ENCODE assay signal across 8 cellular contexts in the genomic region with DNA sequence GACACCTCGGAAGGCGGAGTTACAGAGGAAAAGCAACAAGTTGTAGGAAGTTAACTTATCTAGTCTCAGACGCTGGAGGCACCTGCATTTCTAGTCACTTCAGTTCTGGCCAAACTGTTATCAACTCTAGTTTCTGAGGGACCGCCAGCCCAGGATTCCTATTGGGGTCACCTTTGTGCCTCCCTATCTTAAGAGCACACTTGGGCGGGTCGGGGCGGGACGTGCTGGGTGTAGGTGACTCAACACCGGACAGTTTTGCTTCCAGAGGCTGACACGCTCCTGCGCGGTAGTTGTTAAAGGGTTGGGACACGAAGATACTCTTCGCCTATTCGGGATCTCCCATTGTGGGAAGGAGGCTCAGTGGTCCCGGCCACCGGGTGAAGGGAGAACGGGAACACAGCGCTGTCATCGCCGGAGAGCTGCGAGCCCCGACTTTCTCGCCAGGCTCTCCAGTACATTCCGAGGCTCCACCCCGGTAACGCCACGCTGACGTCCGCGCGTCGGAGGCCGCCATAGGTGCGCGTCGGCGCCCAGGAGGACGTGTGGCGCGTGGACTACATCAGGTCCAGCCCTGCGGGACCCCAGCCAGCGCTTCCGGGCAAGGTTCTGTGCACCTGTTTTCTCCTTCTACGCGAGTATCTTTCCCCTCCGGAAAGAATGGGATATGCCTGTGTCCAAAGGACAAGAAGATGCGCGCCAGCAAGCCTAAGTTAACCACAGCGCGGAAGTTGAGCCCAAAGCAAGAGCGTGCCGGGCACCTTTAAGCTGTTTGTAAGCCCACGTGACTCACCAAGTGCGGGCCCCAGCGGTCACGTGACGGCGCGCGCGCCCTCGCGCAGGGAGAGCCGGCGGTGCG. TPM values are rescaled to one million over a fixed set of nuclear protein-coding genes. Genes with fewer than 3 reads are reported as not detected.
A peak's percentile ranks its signal among the peaks of the same experiment; 100 is the strongest.
DNase-seq lines count a peak whose midpoint lies in the region; ATAC-seq, FAIRE-seq and TF ChIP-seq lines count a peak whose summit lies in the region.

Gene KDM4C, plus strand, starts transcription at position 842 of the 856 bp plus-strand sequence. CDS start 35,016 bp downstream, outside the sequence.

- ATAC-seq in GM19023 (IDR thresholded peaks at IDR 0.05; ENCODE audit: unreplicated experiment) (peak; percentile 85), HG03196 (IDR thresholded peaks at IDR 0.05; ENCODE audit: unreplicated experiment) (peak; percentile 80)

- no peaks in the 10 kb centered on the region for H4K20me1 ChIP-seq in keratinocyte (ENCODE audit: control insufficient read depth, extremely low read depth, insufficient read depth, low read length)

- TF ChIP-seq CTCF in AG09309 (IDR thresholded peaks at IDR 0.05; ENCODE audit: control insufficient read depth, insufficient read depth, low read depth, low read length, missing control alignments), result no peak
- no peak for TF ChIP-seq CTCF in keratinocyte (optimal IDR thresholded peaks at IDR 0.05 in 1 of 3, IDR thresholded peaks at IDR 0.05 in 1 of 3, conservative IDR thresholded peaks at IDR 0.05 in 1 of 3; ENCODE audit: extremely low read depth in 1 of 3, insufficient read depth in 2 of 3, low read length in 3 of 3)

- peaks cover 32% of the 10 kb centered on the region for H3K79me2 ChIP-seq in keratinocyte (ENCODE audit: control insufficient read depth, insufficient read depth, low read length)

- peak within 1 kb of the TSS; percentile 88 for H3K27ac ChIP-seq in keratinocyte (ENCODE audit: control insufficient read depth, insufficient read depth, low read length)

- dilution Hi-C loops in keratinocyte (cut with MboI; ENCODE audit: extremely low pct_ligation_motif_present, low sequenced_read_pairs), result no loop called here

- no peaks in the 10 kb centered on the region for H3K9me1 ChIP-seq in keratinocyte (ENCODE audit: control insufficient read depth, extremely low read depth, insufficient read depth, low read length)

- H3K4me2 ChIP-seq in keratinocyte (ENCODE audit: control insufficient read depth, extremely low read depth, insufficient read depth, low read depth, low read length), result peak within 1 kb of the TSS; percentile 67

- FAIRE-seq in keratinocyte (lab: Jason Lieb, UNC), result peak; percentile 67

- peak within 1 kb of the TSS; percentile 98 for H3K9ac ChIP-seq in keratinocyte (ENCODE audit: control insufficient read depth, extremely low read depth, insufficient read depth, low read length)

- DNase-seq in AG09309 (ENCODE audit: low read depth), result peak; percentile 71
- peak; percentile 91 for DNase-seq in NCI-H345 treated with DMSO at 0.1 percent for 48 hours (lab: John Stamatoyannopoulos, UW; ENCODE audit: unreplicated experiment)
- peak; percentile 91 for DNase-seq in activated CD4-positive, alpha-beta T cell treated with anti-CD3 and anti-CD28 coated beads for 1 hour
- peak; percentile 59 to 69 for DNase-seq in cerebellar nuclear complex (lab: John Stamatoyannopoulos, UW)
- DNase-seq in keratinocyte (ENCODE audit: low read depth, low spot score), result peak; percentile 54
- DNase-seq in stimulated activated CD4-positive, alpha-beta T cell treated with anti-CD3 and anti-CD28 coated beads, Interleukin-12 subunit alpha, Interleukin-12 subunit beta, amount 100 ng/mL, for 48 hours (ENCODE audit: low read depth in 2 of 3, low spot score in 1 of 3), result peak; percentile 77 to 87 (median 86)

- no peaks in the 10 kb centered on the region for H3K9me3 ChIP-seq in keratinocyte (ENCODE audit: control insufficient read depth, low read depth, low read length)

- H3K4me3 ChIP-seq in AG09309 (ENCODE audit: control insufficient read depth, low read depth, low read length), result peak within 1 kb of the TSS; percentile 87
- peak within 1 kb of the TSS; percentile 86 to 94 (median 92) for H3K4me3 ChIP-seq in keratinocyte (ENCODE audit: control insufficient read depth in 2 of 3, extremely low read depth in 1 of 3, insufficient read depth in 2 of 3, low read depth in 1 of 3, low read length in 3 of 3)

- H3K27me3 ChIP-seq in keratinocyte (ENCODE audit: control insufficient read depth, extremely low read depth, insufficient read depth, low read length), result no peaks in the 10 kb centered on the region

- H3K4me1 ChIP-seq in keratinocyte (ENCODE audit: control insufficient read depth, extremely low read depth, insufficient read depth, low read length), result peaks cover 6% of the 10 kb centered on the region

- no peaks in the 10 kb centered on the region for H3K36me3 ChIP-seq in keratinocyte (ENCODE audit: control insufficient read depth in 2 of 2, extremely low read depth in 1 of 2, insufficient read depth in 2 of 2, low read length in 2 of 2)

- H2AFZ ChIP-seq in keratinocyte (ENCODE audit: control insufficient read depth, low read length), result peak within 1 kb of the TSS; percentile 99

RNA-seq across cellular contexts. Expression of gene KDM4C, which starts in this region (rescaled TPM):
- 12.2 to 17.2 TPM (median 12.3 TPM) in 3 replicates for polyA plus RNA-seq in keratinocyte
- 16.1 TPM for polyA plus RNA-seq in keratinocyte (2011; ENCODE audit: low read depth)
- 8.4 and 9.1 TPM in 2 replicates for polyA plus RNA-seq in keratinocyte (2011; cell fraction: cytosol; rRNA removed)
- polyA plus RNA-seq in keratinocyte (2011; cell fraction: nucleus; rRNA removed), result 38.3 and 39.6 TPM in 2 replicates
- polyA plus RNA-seq in keratinocyte (2012; ENCODE audit: low replicate concordance), result 9.1 and 12.4 TPM in 2 replicates
- 29.5 to 86.0 TPM (median 48.1 TPM) in 3 replicates for polyA minus RNA-seq in keratinocyte
- 11.9 TPM for polyA minus RNA-seq in keratinocyte (2011; cell fraction: cytosol; rRNA and poly(A)+ RNA removed)
- 57.7 and 111 TPM in 2 replicates for polyA minus RNA-seq in keratinocyte (2011; cell fraction: nucleus; rRNA and poly(A)+ RNA removed)

Comparison
In these comparisons a context has a peak if more than half of its experiments do, and no peak if none do; other contexts are left out.
1. Peak in every context shown above with its lines: DNase-seq, ATAC-seq, H3K4me3 ChIP-seq and H3K27ac ChIP-seq.